In genomic region chr4:7530932-7531639, GRCh38 we compare ENCODE assay signal across 11 cellular contexts.
DNase-seq lines count a peak whose midpoint lies in the region.
"Had no signal": no experiment of that assay in that cellular context is flagged by ENCODE, and none has a peak within 500 bp of the region (broad histone marks: within the 10 kb centered on the region; RNA-seq: fewer than 3 reads in every experiment).

No MANE protein-coding gene starts in this region.

- peak overlapping the region; percentile 94 for H4K8ac ChIP-seq in neuronal stem cell (ENCODE audit: low read depth, low read length)
- no peak overlapping the region for H4K8ac ChIP-seq in mesenchymal stem cell (ENCODE audit: low read length)

- H3K27ac ChIP-seq in BLaER1 (0 out of 2 replicates have a peak overlapping the region, but pooled peaks have one; percentile 2), neuronal stem cell (replicated peaks; ENCODE audit: low read length) (no peak overlapping the region), mesenchymal stem cell (ENCODE audit: low read length, poor library complexity, severe bottlenecking) (no peak overlapping the region)
- H3K27ac ChIP-seq: 22Rv1, GM23248 had no signal

- WGBS in neuronal stem cell (ENCODE audit: extremely low coverage in 2 of 2, insufficient read length in 2 of 2, insufficient replicate concordance in 1 of 2), 2 donors = no CpG with 5 or more reads among the region's 17 CpGs
- WGBS in mesenchymal stem cell = 89% methylated on average over 17 of the region's 17 CpGs

- intact Hi-C loops in head of caudate nucleus (cut with DNase I) = no loop called here

- H3K4me3 ChIP-seq in BLaER1 = no peak overlapping the region
- H3K4me3 ChIP-seq in neuronal stem cell (ENCODE audit: low read length in 2 of 2) = no peak overlapping the region
- H3K4me3 ChIP-seq in mesenchymal stem cell (ENCODE audit: insufficient read depth in 1 of 2, low read depth in 1 of 2, low read length in 2 of 2) = no peak overlapping the region
- H3K4me3 ChIP-seq: GM23248 had no signal

- H2BK12ac ChIP-seq in neuronal stem cell (ENCODE audit: low read length) (peak overlapping the region; percentile 85), mesenchymal stem cell (ENCODE audit: low read length in 2 of 2) (no peak overlapping the region)

- H3K9ac ChIP-seq in BLaER1 = no peak overlapping the region
- peak overlapping the region; percentile 35 for H3K9ac ChIP-seq in neuronal stem cell (ENCODE audit: low read depth, low read length, poor library complexity)
- no peak overlapping the region for H3K9ac ChIP-seq in mesenchymal stem cell (ENCODE audit: low read length)
- H3K9ac ChIP-seq: GM23248 had no signal

- peak overlapping the region; percentile 12 for H3K4ac ChIP-seq in neuronal stem cell (ENCODE audit: low read length)
- H3K4ac ChIP-seq in mesenchymal stem cell (ENCODE audit: low read depth in 1 of 2, low read length in 2 of 2) = no peak overlapping the region

- H3K36me3 ChIP-seq in BLaER1 (peaks cover 52% of the 10 kb centered on the region; the same call in 1 of the 2 replicates), neuronal stem cell (replicated peaks in 1 of 2; ENCODE audit: control insufficient read depth in 2 of 2, insufficient read depth in 2 of 2, low read length in 2 of 2) (no peaks in the 10 kb centered on the region), mesenchymal stem cell (ENCODE audit: control insufficient read depth in 1 of 2, insufficient read depth in 2 of 2, low read depth in 1 of 2, low read length in 2 of 2) (peaks cover 0 to 3% of the 10 kb centered on the region in 2 experiments)

- H2BK120ac ChIP-seq in neuronal stem cell (ENCODE audit: low read depth, low read length) (peak overlapping the region; percentile 58), mesenchymal stem cell (ENCODE audit: low read depth, low read length) (no peak overlapping the region)

- H4K20me1 ChIP-seq in BLaER1 = peaks cover 12% of the 10 kb centered on the region; the same call in 1 of the 2 replicates

- H3K27me3 ChIP-seq in BLaER1 (no peaks in the 10 kb centered on the region), neuronal stem cell (ENCODE audit: control insufficient read depth in 3 of 3, insufficient read depth in 3 of 3, low read depth in 1 of 3, low read length in 3 of 3) (peaks cover 0 to 22% (median 0%) of the 10 kb centered on the region in 3 experiments), mesenchymal stem cell (ENCODE audit: control insufficient read depth in 1 of 2, insufficient read depth in 1 of 2, low read length in 2 of 2) (peaks cover 9 to 19% of the 10 kb centered on the region in 2 experiments)

- H2AFZ ChIP-seq in neuronal stem cell (ENCODE audit: low read length) = no peak overlapping the region
- no peak overlapping the region for H2AFZ ChIP-seq in mesenchymal stem cell (ENCODE audit: low read depth, low read length)
- H2AFZ ChIP-seq: GM23248 had no signal

- H3K9me3 ChIP-seq in BLaER1 (0 out of 2 replicates have a peak, but pooled peaks cover 4% of the 10 kb centered on the region), neuronal stem cell (replicated peaks in 1 of 2; ENCODE audit: control insufficient read depth in 2 of 2, insufficient read depth in 1 of 2, low read depth in 1 of 2, low read length in 2 of 2) (peaks cover 0 to 2% of the 10 kb centered on the region in 2 donors), mesenchymal stem cell (ENCODE audit: control insufficient read depth, low read length) (no peaks in the 10 kb centered on the region)

- H3K23ac ChIP-seq in neuronal stem cell (ENCODE audit: low read depth, low read length, poor library complexity) (no peak overlapping the region), mesenchymal stem cell (ENCODE audit: low read length in 2 of 2) (no peak overlapping the region)

- H3K79me1 ChIP-seq in neuronal stem cell (ENCODE audit: low read depth, low read length) = no peaks in the 10 kb centered on the region
- no peaks in the 10 kb centered on the region for H3K79me1 ChIP-seq in mesenchymal stem cell (replicated peaks; ENCODE audit: low read length, poor library complexity, severe bottlenecking)

- H3K14ac ChIP-seq in neuronal stem cell (ENCODE audit: low read length) (peak overlapping the region; percentile 58), mesenchymal stem cell (ENCODE audit: low read length in 2 of 2) (no peak overlapping the region)

- H4K91ac ChIP-seq in neuronal stem cell (ENCODE audit: low read depth, low read length, poor library complexity) (no peak overlapping the region), mesenchymal stem cell (ENCODE audit: low read length) (no peak overlapping the region)

- DNase-seq in astrocyte of the hippocampus (ENCODE audit: low read depth, low spot score) = peak; percentile 11
- peak; percentile 39 for DNase-seq in kidney tubule cell (ENCODE audit: low spot score)
- DNase-seq in neuronal stem cell (ENCODE audit: low spot score) = no peak
- no peak for DNase-seq in mesenchymal stem cell
- DNase-seq in superior temporal gyrus (ENCODE audit: extremely low spot score) = no peak
- DNase-seq in DMS 273 (lab: John Stamatoyannopoulos, UW; ENCODE audit: unreplicated experiment) = no peak
- DNase-seq in head of caudate nucleus = no peak
- DNase-seq: DMS 273 treated with DMSO at 0.1 percent for 48 hours, GM23248 had no signal

- H2AK5ac ChIP-seq in neuronal stem cell (ENCODE audit: low read depth, low read length) = peak overlapping the region; percentile 71
- H2AK5ac ChIP-seq in mesenchymal stem cell (ENCODE audit: low read length, severe bottlenecking) = no peak overlapping the region

- H3K18ac ChIP-seq in neuronal stem cell (ENCODE audit: low read length) = peak overlapping the region; percentile 69
- no peak overlapping the region for H3K18ac ChIP-seq in mesenchymal stem cell (ENCODE audit: low read depth in 1 of 2, low read length in 2 of 2)

- 0 out of 2 replicates have a peak overlapping the region, but pooled peaks have one; percentile 76 for H3K4me2 ChIP-seq in BLaER1
- H3K4me2 ChIP-seq in neuronal stem cell (ENCODE audit: insufficient read depth, low read length, poor library complexity, severe bottlenecking) = no peak overlapping the region
- no peak overlapping the region for H3K4me2 ChIP-seq in mesenchymal stem cell (ENCODE audit: low read length, poor library complexity, severe bottlenecking)

- H2BK15ac ChIP-seq in neuronal stem cell (ENCODE audit: low read length) (peak overlapping the region; percentile 78), mesenchymal stem cell (ENCODE audit: low read depth, poor library complexity, severe bottlenecking) (no peak overlapping the region)

- H2BK5ac ChIP-seq in neuronal stem cell (ENCODE audit: low read length) (no peak overlapping the region), mesenchymal stem cell (ENCODE audit: low read depth, low read length, poor library complexity, severe bottlenecking) (no peak overlapping the region)

- H3K4me1 ChIP-seq in BLaER1 = peaks cover 22% of the 10 kb centered on the region
- H3K4me1 ChIP-seq in neuronal stem cell (ENCODE audit: control insufficient read depth in 2 of 2, insufficient read depth in 1 of 2, low read depth in 1 of 2, low read length in 2 of 2) = peaks cover 0 to 34% of the 10 kb centered on the region in 2 donors
- H3K4me1 ChIP-seq in mesenchymal stem cell (ENCODE audit: control insufficient read depth, insufficient read depth, low read depth, low read length) = peaks cover 7% of the 10 kb centered on the region

Comparison
In these comparisons a context has a peak if more than half of its experiments do, and no peak if none do; other contexts are left out.
1. DNase-seq: peak in astrocyte of the hippocampus (single experiment) and kidney tubule cell (single experiment); none in neuronal stem cell (single experiment), mesenchymal stem cell (single experiment), superior temporal gyrus (single experiment), DMS 273 (single experiment) and head of caudate nucleus (0 of 42).